ENCODE assay signal across 32 cellular contexts in genomic region chr6:132612449-132613116, GRCh38. TPM values are rescaled to one million over a fixed set of nuclear protein-coding genes. Genes with fewer than 3 reads are reported as not detected.
DNase-seq lines count a peak whose midpoint lies in the region; ATAC-seq, FAIRE-seq and TF ChIP-seq lines count a peak whose summit lies in the region.
"Had no signal": no experiment of that assay in that cellular context is flagged by ENCODE, and none has a peak within 500 bp of the region (broad histone marks: within the 10 kb centered on the region; RNA-seq: fewer than 3 reads in every experiment).

No MANE protein-coding gene starts in this region.

- H3K4me3 ChIP-seq in adrenal gland, result no peak overlapping the region
- H3K4me3 ChIP-seq: body of pancreas, left lung, prostate gland, tibial artery had no signal

- no peaks in the 10 kb centered on the region for H3K27me3 ChIP-seq in adrenal gland
- H3K27me3 ChIP-seq: body of pancreas, left lung, tibial artery had no signal

- H3K4me1 Mint-ChIP-seq in T-helper 17 cell (peaks cover 5% of the 10 kb centered on the region), memory B cell (peaks cover 15% of the 10 kb centered on the region)

- H3K9me3 ChIP-seq in T-helper 17 cell (ENCODE audit: control insufficient read depth, low read length, poor library complexity, severe bottlenecking) (no peaks in the 10 kb centered on the region), adrenal gland (replicated peaks in 1 of 3) (peaks cover 0 to 7% (median 0%) of the 10 kb centered on the region in 3 donors)
- H3K9me3 ChIP-seq: body of pancreas, left lung, prostate gland, tibial artery had no signal

- no peak overlapping the region for H3K27ac ChIP-seq in adrenal gland
- H3K27ac ChIP-seq: body of pancreas, left lung, prostate gland, tibial artery had no signal

- intact Hi-C loops in adrenal gland (cut with DNase I), result no loop called here

- DNase-seq in GM18507 (ENCODE audit: extremely low spot score, insufficient read length, low read depth) (no peak), T-helper 17 cell (no peak), memory B cell (ENCODE audit: low spot score in 2 of 2) (no peak), adrenal gland (no peak), hippocampal formation (lab: John Stamatoyannopoulos, UW) (no peak), NCI-H2171 (lab: John Stamatoyannopoulos, UW) (no peak)
- DNase-seq: ACHN; activated CD4-positive, alpha-beta T cell treated with anti-CD3 and anti-CD28 coated beads for 48 hours; activated naive CD8-positive, alpha-beta T cell treated with anti-CD3 and anti-CD28 coated beads, Interleukin-2, amount 10 ng/mL, durations not matched to agents 7 days and 5 days; body of pancreas; DMS153; KBM-7; left lung; midbrain; NCI-H1048; NCI-H2081 treated with DMSO at 0.1 percent for 48 hours; NCI-H524 treated with DMSO at 0.1 percent for 48 hours; SHP77; stimulated activated CD4-positive, alpha-beta T cell treated with anti-CD3 and anti-CD28 coated beads, Interleukin-2, amount 100 ng/mL, for 24 hours; stimulated activated naive CD4-positive, alpha-beta T cell; SW 1271; tibial artery had no signal

- H3K27ac Mint-ChIP-seq in T-helper 17 cell (no peak overlapping the region), memory B cell (peak overlapping the region; percentile 38)
- H3K27ac Mint-ChIP-seq: activated naive CD8-positive, alpha-beta T cell treated with anti-CD3 and anti-CD28 coated beads, Interleukin-2, amount 10 ng/mL, durations not matched to agents 7 days and 5 days; CD14-positive monocyte had no signal

- H3K36me3 ChIP-seq in adrenal gland (replicated peaks in 1 of 2), result no peaks in the 10 kb centered on the region
- H3K36me3 ChIP-seq: left lung, prostate gland, tibial artery had no signal

- TF ChIP-seq POLR2A in adrenal gland (IDR thresholded peaks at IDR 0.05), result no peak

- H3K9me3 Mint-ChIP-seq in memory B cell, result no peaks in the 10 kb centered on the region
- H3K9me3 Mint-ChIP-seq: activated naive CD8-positive, alpha-beta T cell treated with anti-CD3 and anti-CD28 coated beads, Interleukin-2, amount 10 ng/mL, durations not matched to agents 7 days and 5 days; CD14-positive monocyte had no signal

- H3K27me3 Mint-ChIP-seq in T-helper 17 cell (peaks cover 4% of the 10 kb centered on the region), memory B cell (no peaks in the 10 kb centered on the region)

- peak overlapping the region; percentile 62 for H3K4me3 Mint-ChIP-seq in T-helper 17 cell
- H3K4me3 Mint-ChIP-seq in memory B cell, result no peak overlapping the region
- H3K4me3 Mint-ChIP-seq: activated naive CD8-positive, alpha-beta T cell treated with anti-CD3 and anti-CD28 coated beads, Interleukin-2, amount 10 ng/mL, durations not matched to agents 7 days and 5 days; CD14-positive monocyte had no signal

- FAIRE-seq in GM18507 (lab: Jason Lieb, UNC), result peak; percentile 54
- FAIRE-seq: colon, G401.6, TTC549 had no signal

- H3K36me3 Mint-ChIP-seq in T-helper 17 cell (ENCODE audit: low read depth) (no peaks in the 10 kb centered on the region), memory B cell (no peaks in the 10 kb centered on the region)
- H3K36me3 Mint-ChIP-seq: activated naive CD8-positive, alpha-beta T cell treated with anti-CD3 and anti-CD28 coated beads, Interleukin-2, amount 10 ng/mL, durations not matched to agents 7 days and 5 days; CD14-positive monocyte had no signal

- ATAC-seq in GM21619 (IDR thresholded peaks at IDR 0.05; ENCODE audit: unreplicated experiment) (peak; percentile 45), T-helper 17 cell (no peak), memory B cell (ENCODE audit: low read depth) (no peak), HG02840 (IDR thresholded peaks at IDR 0.05; ENCODE audit: low FRiP score, unreplicated experiment) (no peak)
- ATAC-seq: body of pancreas, HCT116, left lung had no signal

- WGBS in adrenal gland, 4 donors, result 41 to 60% (median 55%) methylated on average over 5 of the region's 5 CpGs

- H3K4me1 ChIP-seq in adrenal gland (replicated peaks in 1 of 2), result no peaks in the 10 kb centered on the region
- H3K4me1 ChIP-seq: left lung, prostate gland, tibial artery had no signal

- TF ChIP-seq CTCF in adrenal gland (IDR thresholded peaks at IDR 0.05), result no peak

RNA-seq across cellular contexts. Expression of gene TAAR2, which starts 11.5 kb away (rescaled TPM):
- total RNA-seq in T-helper 17 cell, result not detected
- total RNA-seq in adrenal gland, result not detected
- not detected for polyA plus RNA-seq in adrenal gland
- total RNA-seq: activated naive CD8-positive, alpha-beta T cell treated with anti-CD3 and anti-CD28 coated beads, Interleukin-2, amount 10 ng/mL, durations not matched to agents 7 days and 5 days; body of pancreas; left lung; OCI-LY7; prostate gland; skeletal muscle tissue had no signal
- polyA plus RNA-seq: CD14-positive monocyte had no signal

RNA-seq across cellular contexts. Expression of gene TAAR5, which starts 23.0 kb away (rescaled TPM):
- not detected for total RNA-seq in T-helper 17 cell
- not detected for total RNA-seq in adrenal gland
- not detected for polyA plus RNA-seq in adrenal gland
- total RNA-seq: activated naive CD8-positive, alpha-beta T cell treated with anti-CD3 and anti-CD28 coated beads, Interleukin-2, amount 10 ng/mL, durations not matched to agents 7 days and 5 days; body of pancreas; left lung; OCI-LY7; prostate gland; skeletal muscle tissue had no signal
- polyA plus RNA-seq: CD14-positive monocyte had no signal

RNA-seq across cellular contexts. Expression of gene TAAR6, which starts 42.5 kb away (rescaled TPM):
- total RNA-seq in T-helper 17 cell (not detected), adrenal gland (not detected)
- not detected for polyA plus RNA-seq in adrenal gland
- total RNA-seq: activated naive CD8-positive, alpha-beta T cell treated with anti-CD3 and anti-CD28 coated beads, Interleukin-2, amount 10 ng/mL, durations not matched to agents 7 days and 5 days; body of pancreas; left lung; OCI-LY7; prostate gland; skeletal muscle tissue had no signal
- polyA plus RNA-seq: CD14-positive monocyte had no signal

RNA-seq across cellular contexts. Expression of gene TAAR1, which starts 46.4 kb away (rescaled TPM):
- total RNA-seq in T-helper 17 cell, result not detected
- total RNA-seq in adrenal gland, result not detected
- not detected for polyA plus RNA-seq in adrenal gland
- total RNA-seq: activated naive CD8-positive, alpha-beta T cell treated with anti-CD3 and anti-CD28 coated beads, Interleukin-2, amount 10 ng/mL, durations not matched to agents 7 days and 5 days; body of pancreas; left lung; OCI-LY7; prostate gland; skeletal muscle tissue had no signal
- polyA plus RNA-seq: CD14-positive monocyte had no signal
